15 cellular contexts compared by ENCODE assay signal in genomic region chr11:68345776-68346728, GRCh38. TPM values are rescaled to one million over a fixed set of nuclear protein-coding genes. Genes with fewer than 3 reads are reported as not detected.
DNase-seq lines count a peak whose midpoint lies in the region; ATAC-seq, FAIRE-seq and TF ChIP-seq lines count a peak whose summit lies in the region.
"Had no signal": no experiment of that assay in that cellular context is flagged by ENCODE, and none has a peak within 500 bp of the region (broad histone marks: within the 10 kb centered on the region; RNA-seq: fewer than 3 reads in every experiment).

No MANE protein-coding gene starts in this region.

- H3K4me3 ChIP-seq in CD4-positive, CD25-positive, alpha-beta regulatory T cell (ENCODE audit: low read depth, low read length), result no peak overlapping the region
- no peak overlapping the region for H3K4me3 ChIP-seq in kidney (ENCODE audit: low read length in 2 of 2)
- no peak overlapping the region for H3K4me3 ChIP-seq in gastrocnemius medialis
- H3K4me3 ChIP-seq: GM23248, SJSA1 had no signal

- peaks cover 0 to 11% (median 5%) of the 10 kb centered on the region in 4 donors for H3K4me1 Mint-ChIP-seq in CD4-positive, CD25-positive, alpha-beta regulatory T cell
- peaks cover 29% of the 10 kb centered on the region for H3K4me1 Mint-ChIP-seq in MCF 10A (ENCODE audit: insufficient read depth, unreplicated experiment)

- no peaks in the 10 kb centered on the region for H3K27me3 ChIP-seq in CD4-positive, CD25-positive, alpha-beta regulatory T cell (ENCODE audit: control insufficient read depth, insufficient read depth, low read length)
- no peaks in the 10 kb centered on the region for H3K27me3 ChIP-seq in gastrocnemius medialis
- H3K27me3 ChIP-seq: SJSA1 had no signal

- no peak overlapping the region for H3K9ac ChIP-seq in kidney (ENCODE audit: low read length in 2 of 2)
- H3K9ac ChIP-seq: GM23248 had no signal

- H3K9me3 ChIP-seq in CD4-positive, CD25-positive, alpha-beta regulatory T cell (ENCODE audit: control insufficient read depth in 2 of 2, low read length in 2 of 2), result no peaks in the 10 kb centered on the region
- H3K9me3 ChIP-seq in kidney (ENCODE audit: control insufficient read depth in 1 of 2, low read length in 2 of 2) (no peaks in the 10 kb centered on the region), gastrocnemius medialis (no peaks in the 10 kb centered on the region)
- H3K9me3 ChIP-seq: SJSA1 had no signal

- TF ChIP-seq POLR2A in gastrocnemius medialis (IDR thresholded peaks at IDR 0.05), result no peak

- CTCF ChIA-PET in MCF 10A (lab: Yijun Ruan, JAX), result interaction anchor here (0.8 kb wide), 1 partner anchor 59 kb away, joined by 4 read pairs; no protein-coding TSS in a partner anchor

- no peaks in the 10 kb centered on the region for H3K9me3 Mint-ChIP-seq in CD4-positive, CD25-positive, alpha-beta regulatory T cell
- no peaks in the 10 kb centered on the region for H3K9me3 Mint-ChIP-seq in MCF 10A (ENCODE audit: unreplicated experiment)

- peaks cover 6% of the 10 kb centered on the region for H3K4me1 ChIP-seq in CD4-positive, CD25-positive, alpha-beta regulatory T cell (ENCODE audit: control insufficient read depth, insufficient read depth, low read length, poor library complexity, severe bottlenecking)
- H3K4me1 ChIP-seq in kidney (ENCODE audit: control insufficient read depth in 1 of 2, insufficient read depth in 1 of 2, low read depth in 1 of 2, low read length in 2 of 2) (peaks cover 20 to 33% of the 10 kb centered on the region in 2 donors), gastrocnemius medialis (peaks cover 10 to 13% of the 10 kb centered on the region in 2 donors)

- in situ Hi-C loops in gastrocnemius medialis (cut with MboI; ENCODE audit: low sequenced_read_pairs in 4 of 4), result no loop called here

- no peak for DNase-seq in CD4-positive, CD25-positive, alpha-beta regulatory T cell
- DNase-seq in MCF 10A (ENCODE audit: unreplicated experiment) (no peak), kidney (peak; percentile 83), gastrocnemius medialis (peak in 1 of 2 donors; percentile 51), NCI-H2107 treated with DMSO at 0.1 percent for 48 hours (lab: John Stamatoyannopoulos, UW; ENCODE audit: unreplicated experiment) (no peak), SHP77 treated with DMSO at 0.1 percent for 48 hours (lab: John Stamatoyannopoulos, UW) (no peak)
- DNase-seq: activated gamma-delta T cell; effector CD8-positive, alpha-beta T cell; GM23248; NCI-H1092; stimulated activated CD8-positive, alpha-beta memory T cell treated with anti-CD3 and anti-CD28 coated beads, Interleukin-4, amount 100 ng/mL, for 48 hours had no signal

- ATAC-seq in CD4-positive, CD25-positive, alpha-beta regulatory T cell (ENCODE audit: low read depth in 2 of 2), result no peak
- ATAC-seq in gastrocnemius medialis (peak; percentile 35 to 55), HG03175 (IDR thresholded peaks at IDR 0.05; ENCODE audit: unreplicated experiment) (no peak), GM19452 (IDR thresholded peaks at IDR 0.05; ENCODE audit: unreplicated experiment) (no peak)

- peak overlapping the region in 2 of 3 donors; percentile 20 to 26 for H3K27ac Mint-ChIP-seq in CD4-positive, CD25-positive, alpha-beta regulatory T cell
- H3K27ac Mint-ChIP-seq in MCF 10A (ENCODE audit: low read depth, unreplicated experiment), result peak overlapping the region; percentile 39

- POLR2A ChIA-PET in MCF 10A (lab: Yijun Ruan, JAX), result interaction anchor here (0.6 kb wide), 1 partner anchor 10 kb away, joined by 3 read pairs; no protein-coding TSS in a partner anchor

- H3K36me3 ChIP-seq in CD4-positive, CD25-positive, alpha-beta regulatory T cell (ENCODE audit: control insufficient read depth, insufficient read depth, low read length), result no peaks in the 10 kb centered on the region
- H3K36me3 ChIP-seq in kidney (ENCODE audit: control insufficient read depth in 1 of 2, insufficient read depth in 2 of 2, low read length in 2 of 2) (no peaks in the 10 kb centered on the region), gastrocnemius medialis (no peaks in the 10 kb centered on the region)

- no peak overlapping the region for H3K4me3 Mint-ChIP-seq in CD4-positive, CD25-positive, alpha-beta regulatory T cell
- H3K4me3 Mint-ChIP-seq in MCF 10A (ENCODE audit: unreplicated experiment), result no peak overlapping the region

- no peaks in the 10 kb centered on the region for H3K27me3 Mint-ChIP-seq in CD4-positive, CD25-positive, alpha-beta regulatory T cell
- H3K27me3 Mint-ChIP-seq in MCF 10A (ENCODE audit: insufficient read depth, unreplicated experiment), result no peaks in the 10 kb centered on the region

- BruUV-seq in MCF 10A (replicated peaks; lab: Mats Ljungman, UMichigan), result no TSS peak

- intact Hi-C loops in MCF 10A (cut with micrococcal nuclease), result no loop called here
- intact Hi-C loops in kidney (cut with DNase I), result no loop called here
- intact Hi-C loops in gastrocnemius medialis (cut with DNase I; ENCODE audit: low total_unique reads), result no loop called here

- no peak overlapping the region for H3K27ac ChIP-seq in CD4-positive, CD25-positive, alpha-beta regulatory T cell (ENCODE audit: insufficient read depth, low read length, poor library complexity, severe bottlenecking)
- H3K27ac ChIP-seq in kidney (ENCODE audit: low read depth in 2 of 2, low read length in 2 of 2) (no peak overlapping the region), gastrocnemius medialis (no peak overlapping the region)
- H3K27ac ChIP-seq: GM23248, SJSA1 had no signal

- TF ChIP-seq CTCF in MCF 10A (IDR thresholded peaks at IDR 0.05; ENCODE audit: unreplicated experiment) (no peak), kidney (IDR thresholded peaks at IDR 0.05; ENCODE audit: borderline replicate concordance, extremely low read depth, insufficient read depth) (no peak), gastrocnemius medialis (IDR thresholded peaks at IDR 0.05 in 4 of 5, conservative IDR thresholded peaks at IDR 0.05 in 1 of 5) (no peak)

- peaks cover 4% of the 10 kb centered on the region for H3K36me3 Mint-ChIP-seq in CD4-positive, CD25-positive, alpha-beta regulatory T cell
- peaks cover 18% of the 10 kb centered on the region for H3K36me3 Mint-ChIP-seq in MCF 10A (ENCODE audit: insufficient read depth, unreplicated experiment)

- no peak for FAIRE-seq in kidney (lab: Jason Lieb, UNC)
- FAIRE-seq: TTC549 had no signal

RNA-seq across cellular contexts. Expression of gene LRP5, which starts 33.7 kb away (rescaled TPM):
- total RNA-seq in CD4-positive, CD25-positive, alpha-beta regulatory T cell, result 1.3 TPM
- polyA plus RNA-seq in CD4-positive, CD25-positive, alpha-beta regulatory T cell, result 1 to 10 TPM in 1 of 4 donors, under 1 TPM in 2, not detected in 1; 0.22 to 1.2 (median 0.40) TPM
- total RNA-seq in MCF 10A (2022) (31.6 and 32.8 TPM in 2 replicates), kidney (71.3 TPM), gastrocnemius medialis (10 to 100 TPM in 2 of 4 donors, 1 to 10 TPM in 2; 3.7 to 12.3 (median 8.1) TPM)
- polyA plus RNA-seq in kidney (ENCODE audit: insufficient read depth, low read depth, low replicate concordance), result 55.4 TPM

Comparison
In these comparisons a context has a peak if more than half of its experiments do, and no peak if none do; other contexts are left out.
1. ATAC-seq: peak in gastrocnemius medialis (2 of 2); none in CD4-positive, CD25-positive, alpha-beta regulatory T cell (0 of 2), HG03175 (single experiment) and GM19452 (single experiment).